ENCODE assay signal across 1 cellular context in the genomic region with DNA sequence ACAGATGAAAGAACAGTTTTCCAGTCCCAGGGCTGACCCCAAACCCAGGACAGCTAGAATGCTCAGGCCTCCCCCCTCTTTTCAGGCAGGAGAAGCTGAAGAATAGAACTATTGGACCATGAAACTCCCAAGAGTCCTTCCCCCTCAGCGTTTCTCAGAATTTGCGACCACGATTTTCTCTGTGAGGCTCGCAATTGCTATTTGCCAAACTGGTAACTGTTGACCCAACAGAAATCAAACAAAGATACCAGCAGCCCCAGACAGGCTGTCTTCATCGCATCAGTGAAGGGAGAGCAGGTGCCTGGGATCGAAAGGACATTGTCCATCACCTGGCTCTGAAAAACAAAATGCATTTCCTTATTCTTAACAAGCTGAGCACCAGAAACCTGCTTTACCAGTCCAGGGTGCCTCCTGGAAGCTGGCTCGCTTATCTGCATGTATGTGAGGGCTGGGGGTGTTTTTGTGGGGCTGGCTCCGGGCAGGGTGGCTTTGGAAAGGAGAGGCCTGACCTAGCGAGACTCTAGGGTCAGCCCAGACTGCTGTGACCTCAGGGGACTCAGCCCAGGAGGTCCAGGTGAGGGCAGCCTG.
TF ChIP-seq lines count a peak whose summit lies in the region.

No MANE protein-coding gene starts in this region.

TF ChIP-seq in HCT116, 20 proteins besides CTCF, POLR2A, EP300 and RAD21 (continued from another document):
- TF ChIP-seq EGR1 (IDR thresholded peaks at IDR 0.05; ENCODE audit: low read depth): no peak
